In genomic region chr9:75090579-75090978, GRCh38 we compare ENCODE assay signal across 18 cellular contexts. TPM values are rescaled to one million over a fixed set of nuclear protein-coding genes. Genes with fewer than 3 reads are reported as not detected.
DNase-seq lines count a peak whose midpoint lies in the region; ATAC-seq and TF ChIP-seq lines count a peak whose summit lies in the region.
"Had no signal": no experiment of that assay in that cellular context is flagged by ENCODE, and none has a peak within 500 bp of the region (broad histone marks: within the 10 kb centered on the region; RNA-seq: fewer than 3 reads in every experiment).

No MANE protein-coding gene starts in this region.

- H3K27ac Mint-ChIP-seq in activated CD8-positive, alpha-beta T cell treated with anti-CD3 and anti-CD28 coated beads, Interleukin-2, amount 10 ng/mL, durations not matched to agents 7 days and 5 days = peak overlapping the region; percentile 62
- peak overlapping the region; percentile 86 to 99 (median 96) for H3K27ac Mint-ChIP-seq in immature natural killer cell

- H3K4me3 ChIP-seq in BLaER1 = no peak overlapping the region
- H3K4me3 ChIP-seq in DND-41 (ENCODE audit: low read depth in 1 of 2, low read length in 2 of 2) = peak overlapping the region in 1 of 2 experiments; percentile 31; a peak in 1 of 4 replicates
- H3K4me3 ChIP-seq in testis = no peak overlapping the region
- H3K4me3 ChIP-seq: cardiac muscle cell, SK-N-MC, uterus had no signal

- H3K27ac ChIP-seq in BLaER1 (no peak overlapping the region), DND-41 (ENCODE audit: low read length) (no peak overlapping the region), testis (no peak overlapping the region)
- H3K27ac ChIP-seq: C4-2B, SK-N-MC had no signal

- WGBS in testis, 2 donors = 77 to 79% methylated on average over 4 of the region's 4 CpGs

- H3K36me3 Mint-ChIP-seq in activated CD8-positive, alpha-beta T cell treated with anti-CD3 and anti-CD28 coated beads, Interleukin-2, amount 10 ng/mL, durations not matched to agents 7 days and 5 days (ENCODE audit: low read depth) = peaks cover 41% of the 10 kb centered on the region
- H3K36me3 Mint-ChIP-seq in immature natural killer cell = no peaks in the 10 kb centered on the region

- no peak for DNase-seq in DND-41
- no peak for DNase-seq in activated CD8-positive, alpha-beta T cell treated with anti-CD3 and anti-CD28 coated beads, Interleukin-2, amount 10 ng/mL, durations not matched to agents 7 days and 5 days
- peak in 1 of 3 donors; percentile 31 for DNase-seq in immature natural killer cell
- no peak for DNase-seq in EL
- DNase-seq in HT-29 (ENCODE audit: low spot score) = no peak
- no peak for DNase-seq in testis
- DNase-seq: activated effector memory CD4-positive, alpha-beta T cell treated with Interleukin-2 at 50 U/mL for 16 hours; GF-D8; kidney glomerular epithelial cell; NCI-H1105; NCI-H2227 treated with DMSO at 0.1 percent for 48 hours; stimulated activated CD4-positive, alpha-beta T cell treated with anti-CD3 and anti-CD28 coated beads, Interleukin-1b, Interleukin-23, amount 100 ng/mL, for 48 hours; uterus had no signal

- ATAC-seq in DND-41 (ENCODE audit: insufficient read depth, low read depth) (no peak), HG03378 (IDR thresholded peaks at IDR 0.05; ENCODE audit: unreplicated experiment) (no peak)
- no peak for ATAC-seq in activated CD8-positive, alpha-beta T cell treated with anti-CD3 and anti-CD28 coated beads, Interleukin-2, amount 10 ng/mL, durations not matched to agents 7 days and 5 days

- intact Hi-C loops in testis (cut with DNase I; ENCODE audit: low total_unique reads) = no loop called here

- H2AFZ ChIP-seq in DND-41 (ENCODE audit: low read depth, low read length) = no peak overlapping the region

- no peaks in the 10 kb centered on the region for H3K9me3 ChIP-seq in BLaER1
- no peaks in the 10 kb centered on the region for H3K9me3 ChIP-seq in DND-41 (ENCODE audit: insufficient read depth, low read length, severe bottlenecking)
- H3K9me3 ChIP-seq in testis = no peaks in the 10 kb centered on the region
- H3K9me3 ChIP-seq: uterus had no signal

- H3K27me3 Mint-ChIP-seq in activated CD8-positive, alpha-beta T cell treated with anti-CD3 and anti-CD28 coated beads, Interleukin-2, amount 10 ng/mL, durations not matched to agents 7 days and 5 days (ENCODE audit: low read depth) = no peaks in the 10 kb centered on the region
- H3K27me3 Mint-ChIP-seq in immature natural killer cell (ENCODE audit: low read depth in 3 of 3) = peaks cover 5 to 27% (median 19%) of the 10 kb centered on the region in 3 donors

- CTCF ChIA-PET in activated CD8-positive, alpha-beta T cell treated with anti-CD3 and anti-CD28 coated beads, Interleukin-2, amount 10 ng/mL, durations not matched to agents 7 days and 5 days (lab: Charles Lee) = interaction anchor here (0.8 to 1.6 kb wide), 5 partner anchors 57 to 313 kb away, joined by 4 to 8 read pairs (median 5); partner anchors contain the start of gene CARNMT1

- H4K20me1 ChIP-seq in BLaER1 (peaks cover 62% of the 10 kb centered on the region; the same call in 1 of the 2 replicates), DND-41 (ENCODE audit: insufficient read depth, low read length) (no peaks in the 10 kb centered on the region; the same call in 1 of the 2 replicates)

- H3K4me1 Mint-ChIP-seq in activated CD8-positive, alpha-beta T cell treated with anti-CD3 and anti-CD28 coated beads, Interleukin-2, amount 10 ng/mL, durations not matched to agents 7 days and 5 days (ENCODE audit: low read depth) = peaks cover 60% of the 10 kb centered on the region
- peaks cover 81 to 88% of the 10 kb centered on the region in 2 donors for H3K4me1 Mint-ChIP-seq in immature natural killer cell

- H3K9ac ChIP-seq in BLaER1 (no peak overlapping the region), DND-41 (ENCODE audit: low read depth, low read length) (no peak overlapping the region; the same call in 1 of the 2 replicates)

- peak overlapping the region; percentile 85 for H3K4me2 ChIP-seq in BLaER1
- peak overlapping the region; percentile 90 for H3K4me2 ChIP-seq in DND-41 (ENCODE audit: insufficient read depth, low read length)

- H3K9me3 Mint-ChIP-seq in activated CD8-positive, alpha-beta T cell treated with anti-CD3 and anti-CD28 coated beads, Interleukin-2, amount 10 ng/mL, durations not matched to agents 7 days and 5 days (ENCODE audit: insufficient read depth) = no peaks in the 10 kb centered on the region
- no peaks in the 10 kb centered on the region for H3K9me3 Mint-ChIP-seq in immature natural killer cell

- POLR2A ChIA-PET in activated CD8-positive, alpha-beta T cell treated with anti-CD3 and anti-CD28 coated beads, Interleukin-2, amount 10 ng/mL, durations not matched to agents 7 days and 5 days (lab: Charles Lee) = interaction anchor here (0.7 to 1.7 kb wide), 4 partner anchors 62 to 83 kb away, joined by 3 to 7 read pairs (median 6); partner anchors contain the start of gene CARNMT1

- no peak for TF ChIP-seq POLR2A in testis (IDR thresholded peaks at IDR 0.05)

- H3K4me1 ChIP-seq in BLaER1 (peaks cover 44% of the 10 kb centered on the region), DND-41 (ENCODE audit: insufficient read depth, low read length) (peaks cover 51% of the 10 kb centered on the region), testis (peaks cover 50% of the 10 kb centered on the region)

- H3K36me3 ChIP-seq in BLaER1 = no peaks in the 10 kb centered on the region
- H3K36me3 ChIP-seq in DND-41 (ENCODE audit: insufficient read depth, low read length) = no peaks in the 10 kb centered on the region
- no peaks in the 10 kb centered on the region for H3K36me3 ChIP-seq in testis (ENCODE audit: low read depth, missing control alignments)
- H3K36me3 ChIP-seq: cardiac muscle cell, uterus had no signal

- peak overlapping the region; percentile 95 for H3K4me3 Mint-ChIP-seq in activated CD8-positive, alpha-beta T cell treated with anti-CD3 and anti-CD28 coated beads, Interleukin-2, amount 10 ng/mL, durations not matched to agents 7 days and 5 days
- H3K4me3 Mint-ChIP-seq in immature natural killer cell = peak overlapping the region; percentile 93 to 100 (median 97)

- TF ChIP-seq CTCF in DND-41 (IDR thresholded peaks at IDR 0.05; ENCODE audit: borderline replicate concordance, extremely low read depth, low read length, poor library complexity, severe bottlenecking) (no peak), testis (IDR thresholded peaks at IDR 0.05) (no peak)

- H3K79me2 ChIP-seq in DND-41 (ENCODE audit: insufficient read depth, low read length) = peaks cover 85% of the 10 kb centered on the region

- H3K27me3 ChIP-seq in BLaER1 (no peaks in the 10 kb centered on the region), DND-41 (ENCODE audit: insufficient read depth, low read length, poor library complexity) (no peaks in the 10 kb centered on the region), testis (no peaks in the 10 kb centered on the region)
- H3K27me3 ChIP-seq: cardiac muscle cell, uterus had no signal

RNA-seq across cellular contexts. Expression of gene OSTF1, which starts 2.3 kb away (rescaled TPM):
- total RNA-seq in activated CD8-positive, alpha-beta T cell treated with anti-CD3 and anti-CD28 coated beads, Interleukin-2, amount 10 ng/mL, durations not matched to agents 7 days and 5 days = 100 to 1,000 TPM; 126 to 132 TPM
- polyA plus RNA-seq in immature natural killer cell (100 to 1,000 TPM; 352 to 383 (median 365) TPM), testis (ENCODE audit: insufficient read depth, low read depth, low replicate concordance) (34.2 TPM)
- total RNA-seq in HT-29 (2014; rRNA removed; shearing (Covaris generic)) = 32.1 and 36.6 TPM in 2 replicates
- 10 to 100 TPM; 25.2 to 25.6 TPM for total RNA-seq in testis

RNA-seq across cellular contexts. Expression of gene NMRK1, which starts 2.6 kb away (rescaled TPM):
- 10 to 100 TPM; 26.9 to 28.2 TPM for total RNA-seq in activated CD8-positive, alpha-beta T cell treated with anti-CD3 and anti-CD28 coated beads, Interleukin-2, amount 10 ng/mL, durations not matched to agents 7 days and 5 days
- polyA plus RNA-seq in immature natural killer cell (10 to 100 TPM; 35.2 to 95.8 (median 38.6) TPM), testis (ENCODE audit: insufficient read depth, low read depth, low replicate concordance) (21.3 TPM)
- total RNA-seq in HT-29 (2014; rRNA removed; shearing (Covaris generic)) = 2.3 and 5.1 TPM in 2 replicates
- 10 to 100 TPM; 13.8 to 22.4 TPM for total RNA-seq in testis
